ENCODE assay signal across 1 cellular context in genomic region chr14:102690509-102691286, GRCh38.
TF ChIP-seq lines count a peak whose summit lies in the region.

No MANE protein-coding gene starts in this region.

TF ChIP-seq in HepG2, 621 proteins besides CTCF, POLR2A, EP300 and RAD21 (continued from another document and continues in another):
- TF ChIP-seq, protein P1, sequence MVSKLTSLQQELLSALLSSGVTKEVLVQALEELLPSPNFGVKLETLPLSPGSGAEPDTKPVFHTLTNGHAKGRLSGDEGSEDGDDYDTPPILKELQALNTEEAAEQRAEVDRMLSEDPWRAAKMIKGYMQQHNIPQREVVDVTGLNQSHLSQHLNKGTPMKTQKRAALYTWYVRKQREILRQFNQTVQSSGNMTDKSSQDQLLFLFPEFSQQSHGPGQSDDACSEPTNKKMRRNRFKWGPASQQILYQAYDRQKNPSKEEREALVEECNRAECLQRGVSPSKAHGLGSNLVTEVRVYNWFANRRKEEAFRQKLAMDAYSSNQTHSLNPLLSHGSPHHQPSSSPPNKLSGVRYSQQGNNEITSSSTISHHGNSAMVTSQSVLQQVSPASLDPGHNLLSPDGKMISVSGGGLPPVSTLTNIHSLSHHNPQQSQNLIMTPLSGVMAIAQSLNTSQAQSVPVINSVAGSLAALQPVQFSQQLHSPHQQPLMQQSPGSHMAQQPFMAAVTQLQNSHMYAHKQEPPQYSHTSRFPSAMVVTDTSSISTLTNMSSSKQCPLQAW (CRISPR knock-in tag; IDR thresholded peaks at IDR 0.05) = peak; percentile 72
- TF ChIP-seq BORCS8-MEF2B (CRISPR knock-in tag; IDR thresholded peaks at IDR 0.05) = no peak
- TF ChIP-seq NCOA2 (CRISPR knock-in tag; IDR thresholded peaks at IDR 0.05) = peak; percentile 73
- no peak for TF ChIP-seq EHMT2 (IDR thresholded peaks at IDR 0.05; ENCODE audit: borderline replicate concordance, low read depth, low read length)
- peak; percentile 77 for TF ChIP-seq HDAC1 (CRISPR knock-in tag; IDR thresholded peaks at IDR 0.05)
- TF ChIP-seq HCFC1 (IDR thresholded peaks at IDR 0.05; ENCODE audit: low read depth, low read length) = no peak
- no peak for TF ChIP-seq KLF15 (CRISPR knock-in tag; IDR thresholded peaks at IDR 0.05; ENCODE audit: borderline replicate concordance)
- TF ChIP-seq MED1 (CRISPR knock-in tag; IDR thresholded peaks at IDR 0.05) = peak; percentile 73; the same call in 1 of the 2 replicates
- TF ChIP-seq GFI1 (CRISPR knock-in tag; IDR thresholded peaks at IDR 0.05; ENCODE audit: borderline replicate concordance) = 0 out of 2 replicates have a peak, but pooled peaks have one; percentile 41
- TF ChIP-seq ZNF407 (CRISPR knock-in tag; IDR thresholded peaks at IDR 0.05; ENCODE audit: not compliant biosample characterization) = no peak
- TF ChIP-seq, protein P2, sequence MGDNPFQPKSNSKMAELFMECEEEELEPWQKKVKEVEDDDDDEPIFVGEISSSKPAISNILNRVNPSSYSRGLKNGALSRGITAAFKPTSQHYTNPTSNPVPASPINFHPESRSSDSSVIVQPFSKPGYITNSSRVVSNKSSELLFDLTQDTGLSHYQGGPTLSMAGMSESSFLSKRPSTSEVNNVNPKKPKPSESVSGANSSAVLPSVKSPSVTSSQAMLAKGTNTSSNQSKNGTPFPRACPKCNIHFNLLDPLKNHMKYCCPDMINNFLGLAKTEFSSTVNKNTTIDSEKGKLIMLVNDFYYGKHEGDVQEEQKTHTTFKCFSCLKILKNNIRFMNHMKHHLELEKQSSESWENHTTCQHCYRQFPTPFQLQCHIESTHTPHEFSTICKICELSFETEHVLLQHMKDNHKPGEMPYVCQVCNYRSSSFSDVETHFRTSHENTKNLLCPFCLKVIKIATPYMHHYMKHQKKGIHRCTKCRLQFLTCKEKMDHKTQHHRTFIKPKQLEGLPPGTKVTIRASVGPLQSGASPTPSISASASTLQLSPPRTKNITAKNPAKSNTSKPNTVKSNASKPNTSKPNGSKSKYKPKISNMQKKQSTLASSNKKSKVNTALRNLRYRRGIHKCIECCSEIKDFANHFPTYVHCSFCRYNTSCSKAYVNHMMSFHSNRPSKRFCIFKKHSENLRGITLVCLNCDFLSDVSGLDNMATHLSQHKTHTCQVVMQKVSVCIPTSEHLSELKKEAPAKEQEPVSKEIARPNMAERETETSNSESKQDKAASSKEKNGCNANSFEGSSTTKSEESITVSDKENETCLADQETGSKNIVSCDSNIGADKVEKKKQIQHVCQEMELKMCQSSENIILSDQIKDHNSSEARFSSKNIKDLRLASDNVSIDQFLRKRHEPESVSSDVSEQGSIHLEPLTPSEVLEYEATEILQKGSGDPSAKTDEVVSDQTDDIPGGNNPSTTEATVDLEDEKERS (CRISPR knock-in tag; IDR thresholded peaks at IDR 0.05) = peak; percentile 98
- TF ChIP-seq, protein P3, sequence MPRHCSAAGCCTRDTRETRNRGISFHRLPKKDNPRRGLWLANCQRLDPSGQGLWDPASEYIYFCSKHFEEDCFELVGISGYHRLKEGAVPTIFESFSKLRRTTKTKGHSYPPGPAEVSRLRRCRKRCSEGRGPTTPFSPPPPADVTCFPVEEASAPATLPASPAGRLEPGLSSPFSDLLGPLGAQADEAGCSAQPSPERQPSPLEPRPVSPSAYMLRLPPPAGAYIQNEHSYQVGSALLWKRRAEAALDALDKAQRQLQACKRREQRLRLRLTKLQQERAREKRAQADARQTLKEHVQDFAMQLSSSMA (CRISPR knock-in tag; IDR thresholded peaks at IDR 0.05) = no peak
- no peak for TF ChIP-seq ZSCAN29 (CRISPR knock-in tag; conservative IDR thresholded peaks at IDR 0.05)
- no peak for TF ChIP-seq JUND (CRISPR knock-in tag; IDR thresholded peaks at IDR 0.05)
- 0 out of 2 replicates have a peak, but pooled peaks have one; percentile 54 for TF ChIP-seq ZNF644 (CRISPR knock-in tag; IDR thresholded peaks at IDR 0.05; ENCODE audit: low read depth)
- TF ChIP-seq ZKSCAN8 (CRISPR knock-in tag; IDR thresholded peaks at IDR 0.05; ENCODE audit: borderline replicate concordance) = 0 out of 2 replicates have a peak, but pooled peaks have one; percentile 73
- TF ChIP-seq ZBTB34 (CRISPR knock-in tag; IDR thresholded peaks at IDR 0.05) = 0 out of 2 replicates have a peak, but pooled peaks have one; percentile 36
- TF ChIP-seq, protein P4, sequence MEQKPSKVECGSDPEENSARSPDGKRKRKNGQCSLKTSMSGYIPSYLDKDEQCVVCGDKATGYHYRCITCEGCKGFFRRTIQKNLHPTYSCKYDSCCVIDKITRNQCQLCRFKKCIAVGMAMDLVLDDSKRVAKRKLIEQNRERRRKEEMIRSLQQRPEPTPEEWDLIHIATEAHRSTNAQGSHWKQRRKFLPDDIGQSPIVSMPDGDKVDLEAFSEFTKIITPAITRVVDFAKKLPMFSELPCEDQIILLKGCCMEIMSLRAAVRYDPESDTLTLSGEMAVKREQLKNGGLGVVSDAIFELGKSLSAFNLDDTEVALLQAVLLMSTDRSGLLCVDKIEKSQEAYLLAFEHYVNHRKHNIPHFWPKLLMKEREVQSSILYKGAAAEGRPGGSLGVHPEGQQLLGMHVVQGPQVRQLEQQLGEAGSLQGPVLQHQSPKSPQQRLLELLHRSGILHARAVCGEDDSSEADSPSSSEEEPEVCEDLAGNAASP (CRISPR knock-in tag; IDR thresholded peaks at IDR 0.05; ENCODE audit: borderline replicate concordance) = peak; percentile 33; the same call in 1 of the 2 replicates
- no peak for TF ChIP-seq EED (CRISPR knock-in tag; IDR thresholded peaks at IDR 0.05)
- no peak for TF ChIP-seq SNAPC2 (CRISPR knock-in tag; IDR thresholded peaks at IDR 0.05)
- TF ChIP-seq MEF2D (CRISPR knock-in tag; IDR thresholded peaks at IDR 0.05) = peak; percentile 33; the same call in 1 of the 2 replicates
- peak; percentile 50; the same call in 1 of the 2 replicates for TF ChIP-seq ZBTB20 (CRISPR knock-in tag; IDR thresholded peaks at IDR 0.05; ENCODE audit: borderline replicate concordance, low read depth)
- TF ChIP-seq, protein P5, sequence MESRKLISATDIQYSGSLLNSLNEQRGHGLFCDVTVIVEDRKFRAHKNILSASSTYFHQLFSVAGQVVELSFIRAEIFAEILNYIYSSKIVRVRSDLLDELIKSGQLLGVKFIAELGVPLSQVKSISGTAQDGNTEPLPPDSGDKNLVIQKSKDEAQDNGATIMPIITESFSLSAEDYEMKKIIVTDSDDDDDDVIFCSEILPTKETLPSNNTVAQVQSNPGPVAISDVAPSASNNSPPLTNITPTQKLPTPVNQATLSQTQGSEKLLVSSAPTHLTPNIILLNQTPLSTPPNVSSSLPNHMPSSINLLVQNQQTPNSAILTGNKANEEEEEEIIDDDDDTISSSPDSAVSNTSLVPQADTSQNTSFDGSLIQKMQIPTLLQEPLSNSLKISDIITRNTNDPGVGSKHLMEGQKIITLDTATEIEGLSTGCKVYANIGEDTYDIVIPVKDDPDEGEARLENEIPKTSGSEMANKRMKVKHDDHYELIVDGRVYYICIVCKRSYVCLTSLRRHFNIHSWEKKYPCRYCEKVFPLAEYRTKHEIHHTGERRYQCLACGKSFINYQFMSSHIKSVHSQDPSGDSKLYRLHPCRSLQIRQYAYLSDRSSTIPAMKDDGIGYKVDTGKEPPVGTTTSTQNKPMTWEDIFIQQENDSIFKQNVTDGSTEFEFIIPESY (CRISPR knock-in tag; IDR thresholded peaks at IDR 0.05) = peak; percentile 100
- peak; percentile 58; the same call in 1 of the 2 replicates for TF ChIP-seq ZBTB7B (CRISPR knock-in tag; IDR thresholded peaks at IDR 0.05)
- TF ChIP-seq FOSL2 (CRISPR knock-in tag; IDR thresholded peaks at IDR 0.05) = peak; percentile 68
- no peak for TF ChIP-seq MBD4 (IDR thresholded peaks at IDR 0.05; ENCODE audit: borderline replicate concordance, low read length)
- TF ChIP-seq YEATS4 (CRISPR knock-in tag; IDR thresholded peaks at IDR 0.05; ENCODE audit: borderline replicate concordance) = no peak
- peak; percentile 92 for TF ChIP-seq FOXO1 (CRISPR knock-in tag; IDR thresholded peaks at IDR 0.05)
- TF ChIP-seq SMYD3 (CRISPR knock-in tag; IDR thresholded peaks at IDR 0.05) = 0 out of 2 replicates have a peak, but pooled peaks have one; percentile 54
- TF ChIP-seq, protein P6, sequence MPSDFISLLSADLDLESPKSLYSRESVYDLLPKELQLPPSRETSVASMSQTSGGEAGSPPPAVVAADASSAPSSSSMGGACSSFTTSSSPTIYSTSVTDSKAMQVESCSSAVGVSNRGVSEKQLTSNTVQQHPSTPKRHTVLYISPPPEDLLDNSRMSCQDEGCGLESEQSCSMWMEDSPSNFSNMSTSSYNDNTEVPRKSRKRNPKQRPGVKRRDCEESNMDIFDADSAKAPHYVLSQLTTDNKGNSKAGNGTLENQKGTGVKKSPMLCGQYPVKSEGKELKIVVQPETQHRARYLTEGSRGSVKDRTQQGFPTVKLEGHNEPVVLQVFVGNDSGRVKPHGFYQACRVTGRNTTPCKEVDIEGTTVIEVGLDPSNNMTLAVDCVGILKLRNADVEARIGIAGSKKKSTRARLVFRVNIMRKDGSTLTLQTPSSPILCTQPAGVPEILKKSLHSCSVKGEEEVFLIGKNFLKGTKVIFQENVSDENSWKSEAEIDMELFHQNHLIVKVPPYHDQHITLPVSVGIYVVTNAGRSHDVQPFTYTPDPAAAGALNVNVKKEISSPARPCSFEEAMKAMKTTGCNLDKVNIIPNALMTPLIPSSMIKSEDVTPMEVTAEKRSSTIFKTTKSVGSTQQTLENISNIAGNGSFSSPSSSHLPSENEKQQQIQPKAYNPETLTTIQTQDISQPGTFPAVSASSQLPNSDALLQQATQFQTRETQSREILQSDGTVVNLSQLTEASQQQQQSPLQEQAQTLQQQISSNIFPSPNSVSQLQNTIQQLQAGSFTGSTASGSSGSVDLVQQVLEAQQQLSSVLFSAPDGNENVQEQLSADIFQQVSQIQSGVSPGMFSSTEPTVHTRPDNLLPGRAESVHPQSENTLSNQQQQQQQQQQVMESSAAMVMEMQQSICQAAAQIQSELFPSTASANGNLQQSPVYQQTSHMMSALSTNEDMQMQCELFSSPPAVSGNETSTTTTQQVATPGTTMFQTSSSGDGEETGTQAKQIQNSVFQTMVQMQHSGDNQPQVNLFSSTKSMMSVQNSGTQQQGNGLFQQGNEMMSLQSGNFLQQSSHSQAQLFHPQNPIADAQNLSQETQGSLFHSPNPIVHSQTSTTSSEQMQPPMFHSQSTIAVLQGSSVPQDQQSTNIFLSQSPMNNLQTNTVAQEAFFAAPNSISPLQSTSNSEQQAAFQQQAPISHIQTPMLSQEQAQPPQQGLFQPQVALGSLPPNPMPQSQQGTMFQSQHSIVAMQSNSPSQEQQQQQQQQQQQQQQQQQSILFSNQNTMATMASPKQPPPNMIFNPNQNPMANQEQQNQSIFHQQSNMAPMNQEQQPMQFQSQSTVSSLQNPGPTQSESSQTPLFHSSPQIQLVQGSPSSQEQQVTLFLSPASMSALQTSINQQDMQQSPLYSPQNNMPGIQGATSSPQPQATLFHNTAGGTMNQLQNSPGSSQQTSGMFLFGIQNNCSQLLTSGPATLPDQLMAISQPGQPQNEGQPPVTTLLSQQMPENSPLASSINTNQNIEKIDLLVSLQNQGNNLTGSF (CRISPR knock-in tag; IDR thresholded peaks at IDR 0.05) = no peak
- TF ChIP-seq HOXA3 (CRISPR knock-in tag; IDR thresholded peaks at IDR 0.05) = peak; percentile 62; the same call in 1 of the 2 replicates
- TF ChIP-seq ZNF616 (CRISPR knock-in tag; IDR thresholded peaks at IDR 0.05; ENCODE audit: low read depth) = no peak
- no peak for TF ChIP-seq NFYB (CRISPR knock-in tag; IDR thresholded peaks at IDR 0.05)
